ENCODE assay signal across 11 cellular contexts in genomic region chr4:86961103-86961502, GRCh38. TPM values are rescaled to one million over a fixed set of nuclear protein-coding genes. Genes with fewer than 3 reads are reported as not detected.
A peak's percentile ranks its signal among the peaks of the same experiment; 100 is the strongest.
DNase-seq lines count a peak whose midpoint lies in the region; ATAC-seq and TF ChIP-seq lines count a peak whose summit lies in the region.
"Had no signal": no experiment of that assay in that cellular context is flagged by ENCODE, and none has a peak within 500 bp of the region (broad histone marks: within the 10 kb centered on the region; RNA-seq: fewer than 3 reads in every experiment).

No MANE protein-coding gene starts in this region.

- no peaks in the 10 kb centered on the region for H3K27me3 Mint-ChIP-seq in CD14-positive monocyte (ENCODE audit: low read depth in 3 of 3)
- H3K27me3 Mint-ChIP-seq: central memory CD8-positive, alpha-beta T cell had no signal

- no peak overlapping the region for H2AFZ ChIP-seq in trophoblast cell (ENCODE audit: insufficient read depth, low read length, poor library complexity)

- H2BK12ac ChIP-seq in trophoblast cell (ENCODE audit: low read length), result no peak overlapping the region

- H2BK120ac ChIP-seq in trophoblast cell (ENCODE audit: insufficient read depth, low read length, poor library complexity), result no peak overlapping the region

- no peak overlapping the region for H2BK5ac ChIP-seq in trophoblast cell (ENCODE audit: low read depth, low read length, poor library complexity)

- H3K18ac ChIP-seq in trophoblast cell (ENCODE audit: low read length), result no peak overlapping the region

- H3K23ac ChIP-seq in trophoblast cell (ENCODE audit: low read length), result no peak overlapping the region

- ATAC-seq in HG02588 (IDR thresholded peaks at IDR 0.05; ENCODE audit: unreplicated experiment), result peak; percentile 4
- ATAC-seq in lower lobe of right lung, result no peak
- ATAC-seq in HG02981 (IDR thresholded peaks at IDR 0.05; ENCODE audit: unreplicated experiment), result no peak
- ATAC-seq in HG03439 (IDR thresholded peaks at IDR 0.05; ENCODE audit: unreplicated experiment), result no peak

- no peaks in the 10 kb centered on the region for H3K79me1 ChIP-seq in trophoblast cell (ENCODE audit: low read length)

- no peak overlapping the region for H4K91ac ChIP-seq in trophoblast cell (ENCODE audit: low read depth, low read length)

- peak overlapping the region; percentile 1 for H3K27ac ChIP-seq in lower lobe of right lung
- H3K27ac ChIP-seq in trophoblast cell (ENCODE audit: low read depth, low read length), result no peak overlapping the region
- H3K27ac ChIP-seq: SJSA1 had no signal

- H3K9me3 ChIP-seq in lower lobe of right lung (no peaks in the 10 kb centered on the region), trophoblast cell (ENCODE audit: insufficient read depth, low read depth, low read length) (no peaks in the 10 kb centered on the region)
- H3K9me3 ChIP-seq: mucosa of descending colon, SJSA1 had no signal

- H3K4me3 ChIP-seq in lower lobe of right lung (no peak overlapping the region), trophoblast cell (ENCODE audit: low read depth, low read length) (no peak overlapping the region)
- H3K4me3 ChIP-seq: mucosa of descending colon, SJSA1 had no signal

- peaks cover 7 to 9% of the 10 kb centered on the region in 2 donors for H3K36me3 Mint-ChIP-seq in CD14-positive monocyte

- no peak overlapping the region for H3K4me2 ChIP-seq in trophoblast cell (ENCODE audit: low read length)

- DNase-seq in CD14-positive monocyte (ENCODE audit: low spot score), result no peak
- peak; percentile 75 for DNase-seq in SIG-M5 treated with dmso at 0.1 percent for 504 hours (lab: John Stamatoyannopoulos, UW; ENCODE audit: unreplicated experiment)
- DNase-seq in lower lobe of right lung, result no peak
- DNase-seq in trophoblast cell, result no peak
- DNase-seq in iPS-NIHi11 (ENCODE audit: low spot score), result no peak
- DNase-seq: mucosa of descending colon had no signal

- no peak overlapping the region for H4K8ac ChIP-seq in trophoblast cell (ENCODE audit: low read depth, low read length)

- no peak overlapping the region for H3K4ac ChIP-seq in trophoblast cell (ENCODE audit: low read depth, low read length)

- H3K14ac ChIP-seq in trophoblast cell (ENCODE audit: low read length), result no peak overlapping the region

- H3K4me1 Mint-ChIP-seq in CD14-positive monocyte, result peaks cover 55% of the 10 kb centered on the region

- H3K9me3 Mint-ChIP-seq in CD14-positive monocyte, result no peaks in the 10 kb centered on the region
- H3K9me3 Mint-ChIP-seq: central memory CD8-positive, alpha-beta T cell had no signal

- H3K27me3 ChIP-seq in lower lobe of right lung (ENCODE audit: low read depth), result no peaks in the 10 kb centered on the region
- no peaks in the 10 kb centered on the region for H3K27me3 ChIP-seq in trophoblast cell (ENCODE audit: insufficient read depth, low read length)
- H3K27me3 ChIP-seq: SJSA1 had no signal

- H2AK5ac ChIP-seq in trophoblast cell (ENCODE audit: low read length), result no peak overlapping the region

- H4K12ac ChIP-seq in trophoblast cell (ENCODE audit: low read depth, low read length), result no peak overlapping the region

- no peak for TF ChIP-seq CTCF in CD14-positive monocyte (IDR thresholded peaks at IDR 0.05)
- TF ChIP-seq CTCF in lower lobe of right lung (IDR thresholded peaks at IDR 0.05), result no peak

- H3K4me1 ChIP-seq in lower lobe of right lung (peaks cover 62% of the 10 kb centered on the region), trophoblast cell (ENCODE audit: control insufficient read depth in 1 of 2, insufficient read depth in 2 of 2, low read length in 2 of 2) (peaks cover 3 to 7% of the 10 kb centered on the region in 2 experiments)

- H3K27ac Mint-ChIP-seq in CD14-positive monocyte, result peak overlapping the region; percentile 65 to 82 (median 69)

- no peaks in the 10 kb centered on the region for H3K36me3 ChIP-seq in lower lobe of right lung
- no peaks in the 10 kb centered on the region for H3K36me3 ChIP-seq in trophoblast cell (ENCODE audit: control insufficient read depth in 1 of 2, insufficient read depth in 2 of 2, low read length in 2 of 2)

- intact Hi-C loops in CD14-positive monocyte (cut with micrococcal nuclease), result no loop called here
- intact Hi-C loops in lower lobe of right lung (cut with DNase I), result no loop called here

- WGBS in trophoblast cell (ENCODE audit: extremely low coverage, insufficient coverage, insufficient read length), result no CpG with 5 or more reads among the region's 4 CpGs

- H3K79me2 ChIP-seq in trophoblast cell (ENCODE audit: control insufficient read depth, insufficient read depth, low read length, poor library complexity), result no peaks in the 10 kb centered on the region

- peak overlapping the region in 1 of 2 donors; percentile 69 for H3K4me3 Mint-ChIP-seq in CD14-positive monocyte
- H3K4me3 Mint-ChIP-seq: central memory CD8-positive, alpha-beta T cell had no signal

- no peak overlapping the region for H3K9ac ChIP-seq in trophoblast cell (ENCODE audit: low read length)

RNA-seq across cellular contexts. Expression of gene AFF1, which starts 26.3 kb away (rescaled TPM):
- 10 to 100 TPM in 1 of 2 donors, 1 to 10 TPM in 1; 7.5 to 20.9 TPM for polyA plus RNA-seq in CD14-positive monocyte
- 90.6 TPM for total RNA-seq in lower lobe of right lung
- 55.5 and 56.1 TPM in 2 replicates for polyA plus RNA-seq in trophoblast cell (2013)
